19 cellular contexts compared by ENCODE assay signal in the genomic region with DNA sequence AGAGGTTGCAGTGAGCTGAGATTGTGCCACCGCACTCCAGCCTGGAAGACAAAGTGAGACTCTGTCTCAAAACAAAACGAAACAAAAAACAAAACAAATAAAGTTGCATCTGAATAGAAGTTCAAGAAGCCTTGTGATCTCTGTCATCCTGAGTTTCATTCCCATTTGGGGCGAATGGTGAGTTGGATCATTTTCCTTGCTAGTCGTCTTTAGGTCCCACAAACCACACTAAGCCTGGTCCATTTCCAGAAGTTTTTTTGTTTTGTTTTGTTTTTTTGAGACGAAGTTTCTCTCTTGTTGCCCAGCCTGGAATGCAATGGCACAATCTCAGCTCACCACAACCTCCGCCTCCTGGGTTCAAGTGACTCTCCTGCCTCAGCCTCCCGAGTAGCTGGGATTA.
"Had no signal": no experiment of that assay in that cellular context is flagged by ENCODE, and none has a peak within 500 bp of the region (broad histone marks: within the 10 kb centered on the region; RNA-seq: fewer than 3 reads in every experiment).

No MANE protein-coding gene starts in this region.

- H3K9me3 ChIP-seq: ovary, right lobe of liver, thyroid gland had no signal

- H3K4me1 Mint-ChIP-seq: brain had no signal

- DNase-seq: activated CD4-positive, alpha-beta T cell treated with anti-CD3 and anti-CD28 coated beads, Interleukin-2, amount 50 U/mL, for 48 hours; activated gamma-delta T cell; activated naive CD8-positive, alpha-beta T cell treated with anti-CD3 and anti-CD28 coated beads for 36 hours; activated T-cell treated with anti-CD3 and anti-CD28 coated beads, Interleukin-2, amount 50 U/mL, for 4 hours; amygdala; erythroblast; hippocampal formation; mammary epithelial cell; naive B cell; right lobe of liver; thyroid gland; WERI-Rb-1 had no signal

- H3K9me3 Mint-ChIP-seq: activated naive CD8-positive, alpha-beta T cell treated with anti-CD3 and anti-CD28 coated beads for 36 hours; activated T-cell treated with anti-CD3 and anti-CD28 coated beads, Interleukin-2, amount 50 U/mL, for 4 hours; naive B cell; neural progenitor cell; T-helper 1 cell treated with Interleukin-12 subunit alpha and Interleukin-12 subunit beta and Interleukin-4 antibody, amounts not matched to agents 30 μg/mL and 1 μg/mL, for 36 hours had no signal

- H3K27me3 ChIP-seq: neural progenitor cell, ovary, right lobe of liver, thyroid gland had no signal

- H3K4me3 Mint-ChIP-seq: activated naive CD8-positive, alpha-beta T cell treated with anti-CD3 and anti-CD28 coated beads for 36 hours; activated T-cell treated with anti-CD3 and anti-CD28 coated beads, Interleukin-2, amount 50 U/mL, for 4 hours; brain; naive B cell; neural progenitor cell; T-helper 1 cell treated with Interleukin-12 subunit alpha and Interleukin-12 subunit beta and Interleukin-4 antibody, amounts not matched to agents 30 μg/mL and 1 μg/mL, for 36 hours had no signal

- H3K4me2 ChIP-seq: neural progenitor cell had no signal

- H3K9ac ChIP-seq: neural progenitor cell had no signal

- FAIRE-seq: keratinocyte, urothelium cell line had no signal

- ATAC-seq: activated T-cell treated with anti-CD3 and anti-CD28 coated beads, Interleukin-2, amount 50 U/mL, for 4 hours; left lobe of liver; right lobe of liver had no signal

- H3K27me3 Mint-ChIP-seq: activated naive CD8-positive, alpha-beta T cell treated with anti-CD3 and anti-CD28 coated beads for 36 hours; brain; naive B cell had no signal

- H2AFZ ChIP-seq: neural progenitor cell had no signal

- H3K4me1 ChIP-seq: neural progenitor cell had no signal

- H3K27ac Mint-ChIP-seq: activated naive CD8-positive, alpha-beta T cell treated with anti-CD3 and anti-CD28 coated beads for 36 hours; brain; neural progenitor cell; T-helper 1 cell treated with Interleukin-12 subunit alpha and Interleukin-12 subunit beta and Interleukin-4 antibody, amounts not matched to agents 30 μg/mL and 1 μg/mL, for 36 hours had no signal

- H3K4me3 ChIP-seq: neural progenitor cell, ovary, right lobe of liver, thyroid gland had no signal

- H3K36me3 ChIP-seq: neural progenitor cell, ovary, right lobe of liver, WERI-Rb-1 had no signal

- H3K27ac ChIP-seq: neural progenitor cell, ovary, right lobe of liver, thyroid gland, WERI-Rb-1 had no signal
